Comparison of ENCODE assay signal across 11 cellular contexts in the genomic region with DNA sequence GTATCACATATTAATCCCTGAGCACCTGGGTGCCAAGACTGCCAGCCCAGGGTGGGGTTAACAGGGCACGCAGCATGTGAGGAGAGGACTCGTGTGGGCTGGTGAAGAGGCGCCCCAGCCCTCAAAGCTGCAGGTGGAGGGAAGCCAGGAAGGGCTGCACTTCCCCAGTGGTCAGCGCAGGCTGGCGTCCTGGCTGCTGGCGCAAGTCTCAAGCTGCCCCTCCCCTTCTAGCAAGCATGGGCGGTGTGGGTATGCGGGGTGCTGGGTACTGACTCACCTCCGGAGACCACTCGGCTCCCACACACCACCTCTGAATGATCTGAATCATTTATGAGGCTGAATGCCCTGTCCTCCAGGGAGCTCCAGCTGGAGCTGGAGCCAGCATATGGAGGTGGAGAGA. TPM values are rescaled to one million over a fixed set of nuclear protein-coding genes. Genes with fewer than 3 reads are reported as not detected.
DNase-seq lines count a peak whose midpoint lies in the region; ATAC-seq lines count a peak whose summit lies in the region.
"Had no signal": no experiment of that assay in that cellular context is flagged by ENCODE, and none has a peak within 500 bp of the region (broad histone marks: within the 10 kb centered on the region; RNA-seq: fewer than 3 reads in every experiment).

No MANE protein-coding gene starts in this region.

- H3K36me3 Mint-ChIP-seq in activated CD4-positive, alpha-beta T cell treated with anti-CD3 and anti-CD28 coated beads for 36 hours (ENCODE audit: low read depth) = peaks cover 98% of the 10 kb centered on the region
- peaks cover 65% of the 10 kb centered on the region for H3K36me3 Mint-ChIP-seq in T-cell
- H3K36me3 Mint-ChIP-seq in central memory CD8-positive, alpha-beta T cell (ENCODE audit: insufficient read depth) = peaks cover 61% of the 10 kb centered on the region

- no peaks in the 10 kb centered on the region for H3K27me3 Mint-ChIP-seq in activated CD4-positive, alpha-beta T cell treated with anti-CD3 and anti-CD28 coated beads for 36 hours
- H3K27me3 Mint-ChIP-seq in T-cell = no peaks in the 10 kb centered on the region
- no peaks in the 10 kb centered on the region for H3K27me3 Mint-ChIP-seq in central memory CD8-positive, alpha-beta T cell

- peaks cover 98% of the 10 kb centered on the region for H3K4me1 Mint-ChIP-seq in activated CD4-positive, alpha-beta T cell treated with anti-CD3 and anti-CD28 coated beads for 36 hours
- peaks cover 99 to 100% (median 99%) of the 10 kb centered on the region in 3 donors for H3K4me1 Mint-ChIP-seq in T-cell
- H3K4me1 Mint-ChIP-seq in central memory CD8-positive, alpha-beta T cell = peaks cover 90% of the 10 kb centered on the region

- no peaks in the 10 kb centered on the region for H3K9me3 Mint-ChIP-seq in activated CD4-positive, alpha-beta T cell treated with anti-CD3 and anti-CD28 coated beads for 36 hours (ENCODE audit: low read depth)
- no peaks in the 10 kb centered on the region for H3K9me3 Mint-ChIP-seq in T-cell
- no peaks in the 10 kb centered on the region for H3K9me3 Mint-ChIP-seq in central memory CD8-positive, alpha-beta T cell

- intact Hi-C loops in activated CD4-positive, alpha-beta T cell treated with anti-CD3 and anti-CD28 coated beads for 36 hours (cut with DNase I, micrococcal nuclease) = loop anchor here (1.0 to 10.0 kb wide), 2 partner anchors 12 to 1353 kb away; a partner anchor contains a TSS

- CTCF ChIA-PET in activated CD4-positive, alpha-beta T cell treated with anti-CD3 and anti-CD28 coated beads for 36 hours (lab: Charles Lee) = interaction anchor here (0.6 to 27.5 kb wide), 8 partner anchors 8 to 243 kb away, joined by 3 to 621 read pairs (median 3); no protein-coding TSS in a partner anchor
- CTCF ChIA-PET in T-cell (lab: Charles Lee) = interaction anchor here in 1 of 2 donors (1.0 to 2.3 kb wide), 6 partner anchors 12 to 23 kb away, joined by 3 to 9 read pairs (median 5); no protein-coding TSS in a partner anchor

- DNase-seq in activated CD4-positive, alpha-beta T cell treated with anti-CD3 and anti-CD28 coated beads for 36 hours = peak; percentile 59
- no peak for DNase-seq in activated CD4-positive, alpha-beta T cell treated with anti-CD3 and anti-CD28 coated beads for 48 hours
- no peak for DNase-seq in T-cell
- no peak for DNase-seq in central memory CD8-positive, alpha-beta T cell (ENCODE audit: low spot score in 2 of 2)
- DNase-seq in stimulated activated CD8-positive, alpha-beta memory T cell treated with anti-CD3 and anti-CD28 coated beads, Interleukin-4, amount 100 ng/mL, for 48 hours = peak; percentile 72
- no peak for DNase-seq in medulla oblongata (ENCODE audit: extremely low spot score)
- no peak for DNase-seq in SW480 (ENCODE audit: low spot score)
- DNase-seq: activated CD4-positive, CD25-positive, alpha-beta regulatory T cell; NCI-H2107 had no signal

- peak overlapping the region; percentile 95 for H3K4me3 Mint-ChIP-seq in activated CD4-positive, alpha-beta T cell treated with anti-CD3 and anti-CD28 coated beads for 36 hours
- H3K4me3 Mint-ChIP-seq in T-cell = peak overlapping the region; percentile 66 to 96 (median 68)
- peak overlapping the region; percentile 95 for H3K4me3 Mint-ChIP-seq in central memory CD8-positive, alpha-beta T cell

- peak overlapping the region; percentile 99 for H3K27ac Mint-ChIP-seq in activated CD4-positive, alpha-beta T cell treated with anti-CD3 and anti-CD28 coated beads for 36 hours
- H3K27ac Mint-ChIP-seq in T-cell = peak overlapping the region; percentile 97 to 99
- peak overlapping the region; percentile 92 for H3K27ac Mint-ChIP-seq in central memory CD8-positive, alpha-beta T cell (ENCODE audit: low read depth)

- POLR2A ChIA-PET in activated CD4-positive, alpha-beta T cell treated with anti-CD3 and anti-CD28 coated beads for 36 hours (lab: Charles Lee) = interaction anchor here (0.7 to 7.7 kb wide), 8 partner anchors 8 to 24 kb away, joined by 3 to 129 read pairs (median 4); no protein-coding TSS in a partner anchor
- POLR2A ChIA-PET in T-cell (lab: Charles Lee) = interaction anchor here in 1 of 2 donors (0.5 kb wide), 1 partner anchor 341 kb away, joined by 3 read pairs; no protein-coding TSS in a partner anchor

- peak; percentile 47 for ATAC-seq in activated CD4-positive, alpha-beta T cell treated with anti-CD3 and anti-CD28 coated beads for 36 hours
- ATAC-seq in T-cell (replicated peaks in 1 of 4) (peak in 3 of 4 experiments; percentile 42 to 53 (median 51)), HG03521 (IDR thresholded peaks at IDR 0.05; ENCODE audit: unreplicated experiment) (no peak)
- peak; percentile 34 for ATAC-seq in central memory CD8-positive, alpha-beta T cell (replicated peaks; ENCODE audit: extremely low read depth, poor library complexity, severe bottlenecking)
- ATAC-seq: A549 had no signal

RNA-seq across cellular contexts. Expression of a gene that starts 44.0 kb away (rescaled TPM):
- 100 to 1,000 TPM in 1 of 2 experiments, 10 to 100 TPM in 1; 91.2 to 100 TPM for total RNA-seq in activated CD4-positive, alpha-beta T cell treated with anti-CD3 and anti-CD28 coated beads for 36 hours
- total RNA-seq in T-cell = 10 to 100 TPM; 48.0 to 56.7 (median 49.3) TPM

Comparison
In these comparisons a context has a peak if more than half of its experiments do, and no peak if none do; other contexts are left out.
1. DNase-seq: peak in activated CD4-positive, alpha-beta T cell treated with anti-CD3 and anti-CD28 coated beads for 36 hours (single experiment) and stimulated activated CD8-positive, alpha-beta memory T cell treated with anti-CD3 and anti-CD28 coated beads, Interleukin-4, amount 100 ng/mL, for 48 hours (single experiment); none in activated CD4-positive, alpha-beta T cell treated with anti-CD3 and anti-CD28 coated beads for 48 hours (single experiment), T-cell (0 of 34), central memory CD8-positive, alpha-beta T cell (0 of 2), medulla oblongata (single experiment) and SW480 (single experiment).
2. Peak in every context shown above with its lines, with median percentiles within 50 percentile points of each other: H3K27ac Mint-ChIP-seq and H3K4me3 Mint-ChIP-seq.